In genomic region chr17:35089846-35090193, GRCh38 we compare ENCODE assay signal across 8 cellular contexts. TPM values are rescaled to one million over a fixed set of nuclear protein-coding genes. Genes with fewer than 3 reads are reported as not detected.
DNase-seq lines count a peak whose midpoint lies in the region; ATAC-seq, FAIRE-seq and TF ChIP-seq lines count a peak whose summit lies in the region.

No MANE protein-coding gene starts in this region.

- CTCF ChIA-PET in HepG2 (lab: Yijun Ruan, JAX; ENCODE audit: low intra/inter-chr PET ratio, low total read pairs) = interaction anchor here (1.2 to 3.0 kb wide), 3 partner anchors 30 to 92 kb away, joined by 4 to 21 read pairs (median 8); partner anchors contain the start of genes NLE1 and RAD51D

- no peaks in the 10 kb centered on the region for H3K36me3 ChIP-seq in ES-I3 (ENCODE audit: insufficient read depth, low read length)
- no peaks in the 10 kb centered on the region for H3K36me3 ChIP-seq in SJCRH30
- H3K36me3 ChIP-seq in HepG2 (replicated peaks in 1 of 2; ENCODE audit: control insufficient read depth in 1 of 2, insufficient read depth in 2 of 2, low read length in 2 of 2) = no peaks in the 10 kb centered on the region

- H3K79me2 ChIP-seq in HepG2 (ENCODE audit: insufficient read depth, low read length) = peaks cover 36% of the 10 kb centered on the region

- no peak for TF ChIP-seq RAD21 in HepG2 (CRISPR knock-in tag; IDR thresholded peaks at IDR 0.05)

- H3K27me3 ChIP-seq in SJCRH30 (no peaks in the 10 kb centered on the region), HepG2 (ENCODE audit: control insufficient read depth in 1 of 2, insufficient read depth in 2 of 2, low read length in 2 of 2) (no peaks in the 10 kb centered on the region)

- peak overlapping the region; percentile 91 for H2AFZ ChIP-seq in HepG2 (ENCODE audit: low read length)

- TF ChIP-seq EP300 in HepG2 (IDR thresholded peaks at IDR 0.05; ENCODE audit: low read depth in 2 of 2, low read length in 2 of 2) = no peak
- TF ChIP-seq EP300 in HepG2 (CRISPR knock-in tag; IDR thresholded peaks at IDR 0.05; ENCODE audit: borderline replicate concordance) = no peak

- in situ Hi-C loops in HepG2 (cut with HindIII; ENCODE audit: extremely low pct_ligation_motif_present, low pct_unique_long_range_greater_than_20kb) = no loop called here

- H3K4me3 ChIP-seq in SJCRH30 (peak overlapping the region; percentile 91), cardiac fibroblast (replicated peaks in 1 of 2; ENCODE audit: low read depth in 2 of 2, low read length in 2 of 2) (no peak overlapping the region), HepG2 (replicated peaks in 1 of 3; ENCODE audit: insufficient read depth in 1 of 3, low read depth in 2 of 3, low read length in 3 of 3) (peak overlapping the region; percentile 44 to 68 (median 61); a peak in 5 of 6 replicates)

- H3K4me2 ChIP-seq in HepG2 (ENCODE audit: low read depth, low read length) = peak overlapping the region; percentile 82

- TF ChIP-seq POLR2A in HepG2 (IDR thresholded peaks at IDR 0.05; ENCODE audit: insufficient read depth in 1 of 2, low read depth in 2 of 2, low read length in 2 of 2) = peak in 1 of 2 experiments; percentile 5; a peak in 2 of 4 replicates

- POLR2A ChIA-PET in HepG2 (lab: Yijun Ruan, JAX) = interaction anchor here (0.6 to 2.5 kb wide), 8 partner anchors 10 to 109 kb away, joined by 3 to 20 read pairs (median 5); partner anchors contain the start of genes LIG3 and RFFL

- peak overlapping the region; percentile 27 for H3K27ac ChIP-seq in SJCRH30
- H3K27ac ChIP-seq in HepG2 (ENCODE audit: extremely low read length, insufficient read depth, low read length) = peak overlapping the region; percentile 77

- DNase-seq in SJCRH30 = peak in 1 of 2 experiments; percentile 13
- DNase-seq in cardiac fibroblast (ENCODE audit: low read depth in 2 of 2) = peak; percentile 33 to 53
- peak; percentile 52 for DNase-seq in HepG2 (ENCODE audit: low spot score)
- peak; percentile 19 to 34 for DNase-seq in stimulated activated CD8-positive, alpha-beta memory T cell treated with anti-CD3 and anti-CD28 coated beads, Interleukin-7, amount 100 ng/mL, for 48 hours (ENCODE audit: extremely low read depth in 1 of 2, low read depth in 1 of 2)
- no peak for DNase-seq in UCSD-AML1 (lab: John Stamatoyannopoulos, UW; ENCODE audit: unreplicated experiment)
- no peak for DNase-seq in midbrain (lab: John Stamatoyannopoulos, UW)

- H3K9me3 ChIP-seq in ES-I3 (ENCODE audit: control insufficient read depth, insufficient read depth, low read length) (no peaks in the 10 kb centered on the region), SJCRH30 (replicated peaks) (no peaks in the 10 kb centered on the region), HepG2 (ENCODE audit: low read length) (no peaks in the 10 kb centered on the region)

- 86% methylated on average over 10 of the region's 10 CpGs for WGBS in HepG2 (ENCODE audit: low lambda C conversion rate)

- peak overlapping the region; percentile 47 for H3K9ac ChIP-seq in ES-I3 (ENCODE audit: low read depth, low read length)
- H3K9ac ChIP-seq in HepG2 (ENCODE audit: insufficient read depth, low read depth, low read length) = peak overlapping the region; percentile 77

- peak; percentile 54 for FAIRE-seq in HepG2 (lab: Jason Lieb, UNC)

- peak; percentile 22 for TF ChIP-seq CTCF in cardiac fibroblast (IDR thresholded peaks at IDR 0.05; ENCODE audit: low read depth, low read length)
- no peak for TF ChIP-seq CTCF in HepG2 (CRISPR knock-in tag; IDR thresholded peaks at IDR 0.05)

- peak; percentile 0 for ATAC-seq in HG02973 (IDR thresholded peaks at IDR 0.05; ENCODE audit: unreplicated experiment)
- peak; percentile 57 for ATAC-seq in HepG2

- intact Hi-C loops in HepG2 (cut with micrococcal nuclease; ENCODE audit: unreplicated experiment) = loop anchor here (1.0 to 5.0 kb wide), 4 partner anchors 29 to 92 kb away; partner anchors contain the start of gene RAD51D

- H3K4me1 ChIP-seq in ES-I3 (ENCODE audit: insufficient read depth, low read length) (peaks cover 36% of the 10 kb centered on the region), SJCRH30 (peaks cover 7% of the 10 kb centered on the region; the same call in 1 of the 2 replicates), HepG2 (ENCODE audit: insufficient read depth, low read length) (peaks cover 42% of the 10 kb centered on the region)

- BruUV-seq in HepG2 (replicated peaks; lab: Mats Ljungman, UMichigan) = no TSS peak

- H4K20me1 ChIP-seq in HepG2 (ENCODE audit: insufficient read depth, low read length) = no peaks in the 10 kb centered on the region

RNA-seq across cellular contexts. Expression of gene RFFL, which starts 26.3 kb away (rescaled TPM):
- 10.9 and 13.7 TPM in 2 replicates for total RNA-seq in SJCRH30 (2014; rRNA removed; shearing (Covaris generic))
- 24.3 and 36.7 TPM in 2 replicates for total RNA-seq in HepG2 (2016; rRNA removed; fragmentation: Illumina TruSeq; extraction: Trizol)
- 11.0 and 13.7 TPM in 2 replicates for total RNA-seq in HepG2 (2016; cell fraction: cytosol; rRNA removed; fragmentation: Illumina TruSeq; extraction: Trizol; ENCODE audit: low read depth)
- 22.7 and 31.6 TPM in 2 replicates for total RNA-seq in HepG2 (2016; cell fraction: insoluble cytoplasmic fraction; rRNA removed; fragmentation: Illumina TruSeq; extraction: Trizol)
- 39.1 and 40.3 TPM in 2 replicates for total RNA-seq in HepG2 (2016; cell fraction: membrane; rRNA removed; fragmentation: Illumina TruSeq; extraction: Trizol)
- total RNA-seq in HepG2 (2016; cell fraction: nucleus; rRNA removed; fragmentation: Illumina TruSeq; extraction: Trizol) = 13.3 and 16.7 TPM in 2 replicates
- polyA plus RNA-seq in HepG2 (2011; rRNA removed) = 45.0 and 48.6 TPM in 2 replicates
- 37.7 and 39.6 TPM in 2 replicates for polyA plus RNA-seq in HepG2 (2011; cell fraction: cytosol; rRNA removed)
- polyA plus RNA-seq in HepG2 (2011; cell fraction: nucleus; rRNA removed) = 15.8 and 19.4 TPM in 2 replicates
- polyA plus RNA-seq in HepG2 (2012) = 25.0 and 25.8 TPM in 2 replicates
- polyA plus RNA-seq in HepG2 (2016; cell fraction: cytosol; fragmentation: Illumina TruSeq; extraction: Trizol; ENCODE audit: low read depth) = 11.2 and 16.3 TPM in 2 replicates
- polyA plus RNA-seq in HepG2 (2016; cell fraction: insoluble cytoplasmic fraction; fragmentation: Illumina TruSeq; extraction: Trizol; ENCODE audit: low read depth) = 27.5 and 31.8 TPM in 2 replicates
- polyA plus RNA-seq in HepG2 (2016; cell fraction: membrane; fragmentation: Illumina TruSeq; extraction: Trizol; ENCODE audit: low read depth) = 21.0 and 25.2 TPM in 2 replicates
- polyA plus RNA-seq in HepG2 (2016; cell fraction: nucleus; fragmentation: Illumina TruSeq; extraction: Trizol; ENCODE audit: insufficient read depth, low read depth) = 21.9 and 23.1 TPM in 2 replicates
- 73.6 and 201 TPM in 2 replicates for polyA minus RNA-seq in HepG2 (2011; rRNA and poly(A)+ RNA removed; ENCODE audit: low replicate concordance)
- polyA minus RNA-seq in HepG2 (2011; cell fraction: cytosol; rRNA and poly(A)+ RNA removed) = 42.6 and 53.0 TPM in 2 replicates
- polyA minus RNA-seq in HepG2 (2011; cell fraction: nucleus; rRNA and poly(A)+ RNA removed) = 26.3 and 29.8 TPM in 2 replicates

RNA-seq across cellular contexts. Expression of gene RAD51D, which starts 29.8 kb away (rescaled TPM):
- total RNA-seq in SJCRH30 (2014; rRNA removed; shearing (Covaris generic)) = 8.2 and 9.7 TPM in 2 replicates
- 12.9 and 13.1 TPM in 2 replicates for total RNA-seq in HepG2 (2016; rRNA removed; fragmentation: Illumina TruSeq; extraction: Trizol)
- 4.8 and 5.6 TPM in 2 replicates for total RNA-seq in HepG2 (2016; cell fraction: cytosol; rRNA removed; fragmentation: Illumina TruSeq; extraction: Trizol; ENCODE audit: low read depth)
- total RNA-seq in HepG2 (2016; cell fraction: insoluble cytoplasmic fraction; rRNA removed; fragmentation: Illumina TruSeq; extraction: Trizol) = 11.5 and 13.5 TPM in 2 replicates
- 11.5 and 14.1 TPM in 2 replicates for total RNA-seq in HepG2 (2016; cell fraction: membrane; rRNA removed; fragmentation: Illumina TruSeq; extraction: Trizol)
- total RNA-seq in HepG2 (2016; cell fraction: nucleus; rRNA removed; fragmentation: Illumina TruSeq; extraction: Trizol) = 9.5 and 12.9 TPM in 2 replicates
- polyA plus RNA-seq in HepG2 (2011; rRNA removed) = 6.4 and 6.7 TPM in 2 replicates
- 5.1 and 5.5 TPM in 2 replicates for polyA plus RNA-seq in HepG2 (2011; cell fraction: cytosol; rRNA removed)
- polyA plus RNA-seq in HepG2 (2011; cell fraction: nucleus; rRNA removed) = 8.3 and 8.6 TPM in 2 replicates
- 3.8 and 4.0 TPM in 2 replicates for polyA plus RNA-seq in HepG2 (2012)
- polyA plus RNA-seq in HepG2 (2016; cell fraction: cytosol; fragmentation: Illumina TruSeq; extraction: Trizol; ENCODE audit: low read depth) = 5.2 and 6.5 TPM in 2 replicates
- 11.4 and 12.4 TPM in 2 replicates for polyA plus RNA-seq in HepG2 (2016; cell fraction: insoluble cytoplasmic fraction; fragmentation: Illumina TruSeq; extraction: Trizol; ENCODE audit: low read depth)
- 9.0 and 10.6 TPM in 2 replicates for polyA plus RNA-seq in HepG2 (2016; cell fraction: membrane; fragmentation: Illumina TruSeq; extraction: Trizol; ENCODE audit: low read depth)
- polyA plus RNA-seq in HepG2 (2016; cell fraction: nucleus; fragmentation: Illumina TruSeq; extraction: Trizol; ENCODE audit: insufficient read depth, low read depth) = 14.0 and 15.4 TPM in 2 replicates
- 15.5 and 26.7 TPM in 2 replicates for polyA minus RNA-seq in HepG2 (2011; rRNA and poly(A)+ RNA removed; ENCODE audit: low replicate concordance)
- polyA minus RNA-seq in HepG2 (2011; cell fraction: cytosol; rRNA and poly(A)+ RNA removed) = 1.9 and 2.8 TPM in 2 replicates
- polyA minus RNA-seq in HepG2 (2011; cell fraction: nucleus; rRNA and poly(A)+ RNA removed) = 8.6 and 18.0 TPM in 2 replicates

RNA-seq across cellular contexts. Expression of gene FNDC8, which starts 31.6 kb away (rescaled TPM):
- total RNA-seq in SJCRH30 (2014; rRNA removed; shearing (Covaris generic)) = not detected in 2 replicates
- not detected in 2 replicates for total RNA-seq in HepG2 (2016; rRNA removed; fragmentation: Illumina TruSeq; extraction: Trizol)
- not detected in 2 replicates for total RNA-seq in HepG2 (2016; cell fraction: cytosol; rRNA removed; fragmentation: Illumina TruSeq; extraction: Trizol; ENCODE audit: low read depth)
- total RNA-seq in HepG2 (2016; cell fraction: insoluble cytoplasmic fraction; rRNA removed; fragmentation: Illumina TruSeq; extraction: Trizol) = not detected in 2 replicates
- total RNA-seq in HepG2 (2016; cell fraction: membrane; rRNA removed; fragmentation: Illumina TruSeq; extraction: Trizol) = not detected in 2 replicates
- total RNA-seq in HepG2 (2016; cell fraction: nucleus; rRNA removed; fragmentation: Illumina TruSeq; extraction: Trizol) = not detected in 2 replicates
- polyA plus RNA-seq in HepG2 (2011; rRNA removed) = not detected in 2 replicates
- not detected in 2 replicates for polyA plus RNA-seq in HepG2 (2011; cell fraction: cytosol; rRNA removed)
- not detected in 2 replicates for polyA plus RNA-seq in HepG2 (2011; cell fraction: nucleus; rRNA removed)
- not detected in 2 replicates for polyA plus RNA-seq in HepG2 (2012)
- polyA plus RNA-seq in HepG2 (2016; cell fraction: cytosol; fragmentation: Illumina TruSeq; extraction: Trizol; ENCODE audit: low read depth) = not detected in 2 replicates
- not detected in 2 replicates for polyA plus RNA-seq in HepG2 (2016; cell fraction: insoluble cytoplasmic fraction; fragmentation: Illumina TruSeq; extraction: Trizol; ENCODE audit: low read depth)
- polyA plus RNA-seq in HepG2 (2016; cell fraction: membrane; fragmentation: Illumina TruSeq; extraction: Trizol; ENCODE audit: low read depth) = not detected in 2 replicates
- polyA plus RNA-seq in HepG2 (2016; cell fraction: nucleus; fragmentation: Illumina TruSeq; extraction: Trizol; ENCODE audit: insufficient read depth, low read depth) = not detected in 2 replicates
- not detected in 2 replicates for polyA minus RNA-seq in HepG2 (2011; rRNA and poly(A)+ RNA removed; ENCODE audit: low replicate concordance)
- polyA minus RNA-seq in HepG2 (2011; cell fraction: cytosol; rRNA and poly(A)+ RNA removed) = not detected in 2 replicates
- polyA minus RNA-seq in HepG2 (2011; cell fraction: nucleus; rRNA and poly(A)+ RNA removed) = not detected in 2 replicates

RNA-seq across cellular contexts. Expression of gene NLE1, which starts 52.3 kb away (rescaled TPM):
- 23.9 and 24.9 TPM in 2 replicates for total RNA-seq in SJCRH30 (2014; rRNA removed; shearing (Covaris generic))
- 34.5 and 35.5 TPM in 2 replicates for total RNA-seq in HepG2 (2016; rRNA removed; fragmentation: Illumina TruSeq; extraction: Trizol)
- total RNA-seq in HepG2 (2016; cell fraction: cytosol; rRNA removed; fragmentation: Illumina TruSeq; extraction: Trizol; ENCODE audit: low read depth) = 12.2 and 15.9 TPM in 2 replicates
- 34.4 and 35.7 TPM in 2 replicates for total RNA-seq in HepG2 (2016; cell fraction: insoluble cytoplasmic fraction; rRNA removed; fragmentation: Illumina TruSeq; extraction: Trizol)
- 33.9 and 34.0 TPM in 2 replicates for total RNA-seq in HepG2 (2016; cell fraction: membrane; rRNA removed; fragmentation: Illumina TruSeq; extraction: Trizol)
- 26.0 and 29.5 TPM in 2 replicates for total RNA-seq in HepG2 (2016; cell fraction: nucleus; rRNA removed; fragmentation: Illumina TruSeq; extraction: Trizol)
- polyA plus RNA-seq in HepG2 (2011; rRNA removed) = 20.3 and 21.4 TPM in 2 replicates
- polyA plus RNA-seq in HepG2 (2011; cell fraction: cytosol; rRNA removed) = 19.2 and 31.0 TPM in 2 replicates
- 35.5 and 44.1 TPM in 2 replicates for polyA plus RNA-seq in HepG2 (2011; cell fraction: nucleus; rRNA removed)
- 14.4 and 16.4 TPM in 2 replicates for polyA plus RNA-seq in HepG2 (2012)
- 15.8 and 16.0 TPM in 2 replicates for polyA plus RNA-seq in HepG2 (2016; cell fraction: cytosol; fragmentation: Illumina TruSeq; extraction: Trizol; ENCODE audit: low read depth)
- 26.7 and 34.4 TPM in 2 replicates for polyA plus RNA-seq in HepG2 (2016; cell fraction: insoluble cytoplasmic fraction; fragmentation: Illumina TruSeq; extraction: Trizol; ENCODE audit: low read depth)
- polyA plus RNA-seq in HepG2 (2016; cell fraction: membrane; fragmentation: Illumina TruSeq; extraction: Trizol; ENCODE audit: low read depth) = 26.4 and 28.3 TPM in 2 replicates
- 31.3 and 31.9 TPM in 2 replicates for polyA plus RNA-seq in HepG2 (2016; cell fraction: nucleus; fragmentation: Illumina TruSeq; extraction: Trizol; ENCODE audit: insufficient read depth, low read depth)
- 41.5 and 66.5 TPM in 2 replicates for polyA minus RNA-seq in HepG2 (2011; rRNA and poly(A)+ RNA removed; ENCODE audit: low replicate concordance)
- 15.8 and 17.7 TPM in 2 replicates for polyA minus RNA-seq in HepG2 (2011; cell fraction: cytosol; rRNA and poly(A)+ RNA removed)
- 23.1 and 26.3 TPM in 2 replicates for polyA minus RNA-seq in HepG2 (2011; cell fraction: nucleus; rRNA and poly(A)+ RNA removed)

RNA-seq across cellular contexts. Expression of gene UNC45B, which starts 57.8 kb away (rescaled TPM):
- total RNA-seq in SJCRH30 (2014; rRNA removed; shearing (Covaris generic)) = 0.24 and 0.51 TPM in 2 replicates
- total RNA-seq in HepG2 (2016; rRNA removed; fragmentation: Illumina TruSeq; extraction: Trizol) = not detected in 2 replicates
- total RNA-seq in HepG2 (2016; cell fraction: cytosol; rRNA removed; fragmentation: Illumina TruSeq; extraction: Trizol; ENCODE audit: low read depth) = not detected in 2 replicates
- total RNA-seq in HepG2 (2016; cell fraction: insoluble cytoplasmic fraction; rRNA removed; fragmentation: Illumina TruSeq; extraction: Trizol) = 0.02 TPM in 1 of 2 replicates, not detected in the other
- not detected in 2 replicates for total RNA-seq in HepG2 (2016; cell fraction: membrane; rRNA removed; fragmentation: Illumina TruSeq; extraction: Trizol)
- not detected in 2 replicates for total RNA-seq in HepG2 (2016; cell fraction: nucleus; rRNA removed; fragmentation: Illumina TruSeq; extraction: Trizol)
- 0.01 TPM in 1 of 2 replicates, not detected in the other for polyA plus RNA-seq in HepG2 (2011; rRNA removed)
- not detected in 2 replicates for polyA plus RNA-seq in HepG2 (2011; cell fraction: cytosol; rRNA removed)
- not detected in 2 replicates for polyA plus RNA-seq in HepG2 (2011; cell fraction: nucleus; rRNA removed)
- not detected in 2 replicates for polyA plus RNA-seq in HepG2 (2012)
- polyA plus RNA-seq in HepG2 (2016; cell fraction: cytosol; fragmentation: Illumina TruSeq; extraction: Trizol; ENCODE audit: low read depth) = not detected in 2 replicates
- not detected in 2 replicates for polyA plus RNA-seq in HepG2 (2016; cell fraction: insoluble cytoplasmic fraction; fragmentation: Illumina TruSeq; extraction: Trizol; ENCODE audit: low read depth)
- polyA plus RNA-seq in HepG2 (2016; cell fraction: membrane; fragmentation: Illumina TruSeq; extraction: Trizol; ENCODE audit: low read depth) = not detected in 2 replicates
- not detected in 2 replicates for polyA plus RNA-seq in HepG2 (2016; cell fraction: nucleus; fragmentation: Illumina TruSeq; extraction: Trizol; ENCODE audit: insufficient read depth, low read depth)
- 0.02 TPM in 1 of 2 replicates, not detected in the other for polyA minus RNA-seq in HepG2 (2011; rRNA and poly(A)+ RNA removed; ENCODE audit: low replicate concordance)
- not detected in 2 replicates for polyA minus RNA-seq in HepG2 (2011; cell fraction: cytosol; rRNA and poly(A)+ RNA removed)
- not detected in 2 replicates for polyA minus RNA-seq in HepG2 (2011; cell fraction: nucleus; rRNA and poly(A)+ RNA removed)

Comparison
In these comparisons a context has a peak if more than half of its experiments do, and no peak if none do; other contexts are left out.
1. DNase-seq: peak in cardiac fibroblast (2 of 2), HepG2 (single experiment) and stimulated activated CD8-positive, alpha-beta memory T cell treated with anti-CD3 and anti-CD28 coated beads, Interleukin-7, amount 100 ng/mL, for 48 hours (2 of 2); none in UCSD-AML1 (single experiment) and midbrain (single experiment).
2. H3K4me3 ChIP-seq: peak in SJCRH30 (single experiment) and HepG2 (3 of 3); none in cardiac fibroblast (0 of 2).